Comparison of ENCODE assay signal across 24 cellular contexts in genomic region chr5:34749431-34749872, GRCh38.
A peak's percentile ranks its signal among the peaks of the same experiment; 100 is the strongest.
DNase-seq lines count a peak whose midpoint lies in the region; ATAC-seq and TF ChIP-seq lines count a peak whose summit lies in the region.
"Had no signal": no experiment of that assay in that cellular context is flagged by ENCODE, and none has a peak within 500 bp of the region (broad histone marks: within the 10 kb centered on the region; RNA-seq: fewer than 3 reads in every experiment).

No MANE protein-coding gene starts in this region.

- no peaks in the 10 kb centered on the region for H3K9me3 Mint-ChIP-seq in GM23338
- no peaks in the 10 kb centered on the region for H3K9me3 Mint-ChIP-seq in immature natural killer cell
- no peaks in the 10 kb centered on the region for H3K9me3 Mint-ChIP-seq in activated CD4-positive, alpha-beta T cell treated with anti-CD3 and anti-CD28 coated beads for 36 hours (ENCODE audit: low read depth)
- H3K9me3 Mint-ChIP-seq: activated CD4-positive, alpha-beta memory T cell treated with anti-CD3 and anti-CD28 coated beads, Interleukin-2, amount 10 ng/mL, durations not matched to agents 7 days and 5 days; type B pancreatic cell had no signal

- H3K4me1 ChIP-seq in GM23338 (ENCODE audit: insufficient read depth): peaks cover 34% of the 10 kb centered on the region
- peaks cover 9 to 12% of the 10 kb centered on the region in 2 donors for H3K4me1 ChIP-seq in thyroid gland
- H3K4me1 ChIP-seq: breast epithelium, parathyroid adenoma had no signal

- H3K27me3 Mint-ChIP-seq in GM23338 (ENCODE audit: insufficient read depth, low read depth, poor library complexity) (peaks cover 2% of the 10 kb centered on the region), immature natural killer cell (ENCODE audit: low read depth in 3 of 3) (peaks cover 0 to 4% (median 2%) of the 10 kb centered on the region in 3 donors)
- H3K27me3 Mint-ChIP-seq in activated CD4-positive, alpha-beta T cell treated with anti-CD3 and anti-CD28 coated beads for 36 hours: no peaks in the 10 kb centered on the region
- H3K27me3 Mint-ChIP-seq: activated CD4-positive, alpha-beta memory T cell treated with anti-CD3 and anti-CD28 coated beads, Interleukin-2, amount 10 ng/mL, durations not matched to agents 7 days and 5 days; stimulated activated naive B cell treated with anti-CD40 and anti-IgM and Interleukin-4, amounts not matched to agents 10 μg/mL and 1 μg/mL and 100 μg/mL, for 72 hours; type B pancreatic cell had no signal

- no peak for TF ChIP-seq POLR2A in thyroid gland (IDR thresholded peaks at IDR 0.05)

- H3K9me2 ChIP-seq in GM23338 (ENCODE audit: insufficient read depth): no peaks in the 10 kb centered on the region

- H3K4me3 ChIP-seq in GM23338: no peak overlapping the region
- no peak overlapping the region for H3K4me3 ChIP-seq in astrocyte of the spinal cord (ENCODE audit: low read depth, low read length)
- no peak overlapping the region for H3K4me3 ChIP-seq in foreskin fibroblast (ENCODE audit: low read depth in 1 of 2, low read length in 2 of 2)
- no peak overlapping the region for H3K4me3 ChIP-seq in thyroid gland (replicated peaks in 1 of 3)
- H3K4me3 ChIP-seq: breast epithelium had no signal

- H4K20me1 ChIP-seq in GM23338 (replicated peaks; ENCODE audit: insufficient read depth): peaks cover 11% of the 10 kb centered on the region; the same call in 1 of the 2 replicates

- H3K27me3 ChIP-seq in GM23338 (ENCODE audit: insufficient read depth) (no peaks in the 10 kb centered on the region), thyroid gland (no peaks in the 10 kb centered on the region)
- H3K27me3 ChIP-seq: breast epithelium had no signal

- no peak overlapping the region for H3K4me2 ChIP-seq in GM23338

- no peaks in the 10 kb centered on the region for H3K9me3 ChIP-seq in thyroid gland
- H3K9me3 ChIP-seq: breast epithelium had no signal

- H3K36me3 Mint-ChIP-seq in GM23338 (ENCODE audit: low read depth) (peaks cover 14% of the 10 kb centered on the region; the same call in 2 of the 3 replicates), immature natural killer cell (no peaks in the 10 kb centered on the region)
- no peaks in the 10 kb centered on the region for H3K36me3 Mint-ChIP-seq in activated CD4-positive, alpha-beta T cell treated with anti-CD3 and anti-CD28 coated beads for 36 hours (ENCODE audit: low read depth)
- H3K36me3 Mint-ChIP-seq: naive thymus-derived CD8-positive, alpha-beta T cell had no signal

- H3K4me3 Mint-ChIP-seq in GM23338: no peak overlapping the region
- no peak overlapping the region for H3K4me3 Mint-ChIP-seq in immature natural killer cell
- H3K4me3 Mint-ChIP-seq in activated CD4-positive, alpha-beta T cell treated with anti-CD3 and anti-CD28 coated beads for 36 hours: no peak overlapping the region
- H3K4me3 Mint-ChIP-seq: activated CD4-positive, alpha-beta memory T cell treated with anti-CD3 and anti-CD28 coated beads, Interleukin-2, amount 10 ng/mL, durations not matched to agents 7 days and 5 days; memory B cell; naive thymus-derived CD8-positive, alpha-beta T cell; stimulated activated naive B cell treated with anti-CD40 and anti-IgM and Interleukin-4, amounts not matched to agents 10 μg/mL and 1 μg/mL and 100 μg/mL, for 72 hours; type B pancreatic cell had no signal

- intact Hi-C loops in thyroid gland (cut with DNase I): no loop called here
- intact Hi-C loops in activated CD4-positive, alpha-beta T cell treated with anti-CD3 and anti-CD28 coated beads for 36 hours (cut with DNase I, micrococcal nuclease): no loop called here

- H3K27ac ChIP-seq in GM23338 (ENCODE audit: low read depth): 0 out of 2 replicates have a peak overlapping the region, but pooled peaks have one; percentile 76
- H3K27ac ChIP-seq in thyroid gland: no peak overlapping the region
- H3K27ac ChIP-seq: breast epithelium, parathyroid adenoma, WERI-Rb-1 had no signal

- peaks cover 28% of the 10 kb centered on the region for H3K4me1 Mint-ChIP-seq in GM23338
- H3K4me1 Mint-ChIP-seq in immature natural killer cell: peaks cover 0 to 1% of the 10 kb centered on the region in 2 donors
- H3K4me1 Mint-ChIP-seq in activated CD4-positive, alpha-beta T cell treated with anti-CD3 and anti-CD28 coated beads for 36 hours: no peaks in the 10 kb centered on the region
- H3K4me1 Mint-ChIP-seq: activated CD4-positive, alpha-beta memory T cell treated with anti-CD3 and anti-CD28 coated beads, Interleukin-2, amount 10 ng/mL, durations not matched to agents 7 days and 5 days; naive thymus-derived CD8-positive, alpha-beta T cell had no signal

- DNase-seq in GM23338 (ENCODE audit: low spot score) (no peak), astrocyte of the spinal cord (ENCODE audit: low read depth, low spot score) (peak; percentile 85), foreskin fibroblast (peak; percentile 86 to 92), thyroid gland (peak; percentile 17 to 33), immature natural killer cell (no peak)
- no peak for DNase-seq in activated CD4-positive, alpha-beta T cell treated with anti-CD3 and anti-CD28 coated beads for 36 hours
- DNase-seq: activated CD4-positive, alpha-beta memory T cell treated with anti-CD3 and anti-CD28 coated beads, Interleukin-2, amount 10 ng/mL, durations not matched to agents 7 days and 5 days; activated T-cell treated with anti-CD3 and anti-CD28 coated beads, Interleukin-2, amount 50 U/mL, for 48 hours; C1 segment of cervical spinal cord; erythroblast; naive thymus-derived CD8-positive, alpha-beta T cell; NCI-H1436; NCI-H69; stimulated activated naive B cell treated with anti-CD40 and anti-IgM and Interleukin-4, amounts not matched to agents 10 μg/mL and 1 μg/mL and 100 μg/mL, for 72 hours; T-helper 2 cell; WERI-Rb-1 had no signal

- ATAC-seq in GM23338 (no peak), HG03159 (IDR thresholded peaks at IDR 0.05; ENCODE audit: unreplicated experiment) (no peak)
- ATAC-seq in activated CD4-positive, alpha-beta T cell treated with anti-CD3 and anti-CD28 coated beads for 36 hours: no peak
- ATAC-seq: activated naive CD4-positive, alpha-beta T cell treated with anti-CD3 and anti-CD28 coated beads, Interleukin-2, amount 50 U/mL, for 72 hours; HepG2; naive thymus-derived CD8-positive, alpha-beta T cell; sciatic nerve; stimulated activated naive B cell treated with anti-CD40 and anti-IgM and Interleukin-4, amounts not matched to agents 10 μg/mL and 1 μg/mL and 100 μg/mL, for 72 hours had no signal

- peaks cover 3% of the 10 kb centered on the region; the same call in 1 of the 2 replicates for H3K36me3 ChIP-seq in GM23338 (ENCODE audit: insufficient read depth)
- no peaks in the 10 kb centered on the region for H3K36me3 ChIP-seq in thyroid gland
- H3K36me3 ChIP-seq: breast epithelium, WERI-Rb-1 had no signal

- H3K27ac Mint-ChIP-seq in GM23338 (no peak overlapping the region), immature natural killer cell (no peak overlapping the region)
- no peak overlapping the region for H3K27ac Mint-ChIP-seq in activated CD4-positive, alpha-beta T cell treated with anti-CD3 and anti-CD28 coated beads for 36 hours
- H3K27ac Mint-ChIP-seq: activated CD4-positive, alpha-beta memory T cell treated with anti-CD3 and anti-CD28 coated beads, Interleukin-2, amount 10 ng/mL, durations not matched to agents 7 days and 5 days; activated naive CD4-positive, alpha-beta T cell treated with anti-CD3 and anti-CD28 coated beads, Interleukin-2, amount 50 U/mL, for 72 hours; memory B cell; naive thymus-derived CD8-positive, alpha-beta T cell; stimulated activated naive B cell treated with anti-CD40 and anti-IgM and Interleukin-4, amounts not matched to agents 10 μg/mL and 1 μg/mL and 100 μg/mL, for 72 hours; type B pancreatic cell had no signal

- POLR2A ChIA-PET in activated CD4-positive, alpha-beta T cell treated with anti-CD3 and anti-CD28 coated beads for 36 hours (lab: Charles Lee): no interaction called here

- TF ChIP-seq CTCF in GM23338 (conservative IDR thresholded peaks at IDR 0.05; ENCODE audit: low read depth in 2 of 2) (no peak), astrocyte of the spinal cord (IDR thresholded peaks at IDR 0.05; ENCODE audit: low read depth, low read length) (no peak), foreskin fibroblast (IDR thresholded peaks at IDR 0.05; ENCODE audit: low read depth, low read length) (no peak), thyroid gland (IDR thresholded peaks at IDR 0.05) (no peak)

- H2AFZ ChIP-seq in GM23338: no peak overlapping the region
- H2AFZ ChIP-seq: parathyroid adenoma had no signal

- no peaks in the 10 kb centered on the region for H3F3A ChIP-seq in GM23338 (replicated peaks; ENCODE audit: low read depth)

- CTCF ChIA-PET in activated CD4-positive, alpha-beta T cell treated with anti-CD3 and anti-CD28 coated beads for 36 hours (lab: Charles Lee): no interaction called here

- WGBS in thyroid gland, 2 donors: 55 to 64% methylated on average over 6 of the region's 6 CpGs

- peaks cover 95% of the 10 kb centered on the region for H3K79me2 ChIP-seq in GM23338 (replicated peaks; ENCODE audit: insufficient read depth)

- in situ Hi-C loops in astrocyte of the spinal cord (cut with HindIII; ENCODE audit: low sequenced_read_pairs): no loop called here

TF ChIP-seq in GM23338, 12 proteins besides CTCF, POLR2A, EP300 and RAD21:
- TF ChIP-seq NANOG (IDR thresholded peaks at IDR 0.05; ENCODE audit: borderline replicate concordance) (no peak), CREB1 (CRISPR knock-in tag; IDR thresholded peaks at IDR 0.05; ENCODE audit: low read depth) (no peak), POLR2AphosphoS5 (IDR thresholded peaks at IDR 0.05; ENCODE audit: low read depth) (no peak)

Comparison
In these comparisons a context has a peak if more than half of its experiments do, and no peak if none do; other contexts are left out.
1. DNase-seq: peak in astrocyte of the spinal cord (single experiment), foreskin fibroblast (2 of 2) and thyroid gland (2 of 2); none in GM23338 (single experiment), immature natural killer cell (0 of 3) and activated CD4-positive, alpha-beta T cell treated with anti-CD3 and anti-CD28 coated beads for 36 hours (single experiment).